1 cellular context compared by ENCODE assay signal in genomic region chr2:27522400-27522945, GRCh38.
TF ChIP-seq lines count a peak whose summit lies in the region.

No MANE protein-coding gene starts in this region.

TF ChIP-seq in K562, 482 proteins besides CTCF, POLR2A, EP300 and RAD21:
- TF ChIP-seq CTBP1 (IDR thresholded peaks at IDR 0.05; ENCODE audit: borderline replicate concordance) (peak; percentile 25; the same call in 1 of the 2 replicates), RBM34 (IDR thresholded peaks at IDR 0.05; ENCODE audit: borderline replicate concordance, insufficient read depth, low read length) (no peak)
